1 cellular context compared by ENCODE assay signal in the genomic region with DNA sequence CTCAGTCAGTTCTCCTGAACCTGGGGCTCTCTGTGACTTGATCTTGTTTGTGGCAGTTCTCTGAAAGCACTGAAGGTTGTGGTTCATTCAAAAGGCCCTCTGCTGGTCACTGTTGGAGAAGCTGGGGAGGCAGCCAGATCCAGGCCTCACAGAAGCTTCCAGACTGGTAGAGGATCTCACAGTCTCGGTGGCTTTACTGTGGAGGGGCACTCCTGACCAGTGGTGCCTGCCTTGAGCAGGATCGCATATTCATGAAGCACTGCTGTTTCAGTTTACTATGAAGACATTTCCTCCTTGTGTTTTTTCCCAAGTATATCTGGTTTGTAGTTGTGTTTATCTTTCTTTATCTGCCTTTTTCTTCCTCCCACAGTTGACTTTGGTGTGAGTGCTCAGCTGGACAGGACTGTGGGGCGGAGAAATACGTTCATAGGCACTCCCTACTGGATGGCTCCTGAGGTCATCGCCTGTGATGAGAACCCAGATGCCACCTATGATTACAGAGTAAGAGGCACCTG.
A peak's percentile ranks its signal among the peaks of the same experiment; 100 is the strongest.
TF ChIP-seq lines count a peak whose summit lies in the region.

No MANE protein-coding gene starts in this region.

TF ChIP-seq in K562, 482 proteins besides CTCF, POLR2A, EP300 and RAD21 (continued from another document):
- no peak for TF ChIP-seq ZNF324 (CRISPR knock-in tag; IDR thresholded peaks at IDR 0.05)
- no peak for TF ChIP-seq ZNF408 (CRISPR knock-in tag; IDR thresholded peaks at IDR 0.05; ENCODE audit: low read depth)
- no peak for TF ChIP-seq STAT5B (CRISPR knock-in tag; IDR thresholded peaks at IDR 0.05)
- TF ChIP-seq, protein P1, sequence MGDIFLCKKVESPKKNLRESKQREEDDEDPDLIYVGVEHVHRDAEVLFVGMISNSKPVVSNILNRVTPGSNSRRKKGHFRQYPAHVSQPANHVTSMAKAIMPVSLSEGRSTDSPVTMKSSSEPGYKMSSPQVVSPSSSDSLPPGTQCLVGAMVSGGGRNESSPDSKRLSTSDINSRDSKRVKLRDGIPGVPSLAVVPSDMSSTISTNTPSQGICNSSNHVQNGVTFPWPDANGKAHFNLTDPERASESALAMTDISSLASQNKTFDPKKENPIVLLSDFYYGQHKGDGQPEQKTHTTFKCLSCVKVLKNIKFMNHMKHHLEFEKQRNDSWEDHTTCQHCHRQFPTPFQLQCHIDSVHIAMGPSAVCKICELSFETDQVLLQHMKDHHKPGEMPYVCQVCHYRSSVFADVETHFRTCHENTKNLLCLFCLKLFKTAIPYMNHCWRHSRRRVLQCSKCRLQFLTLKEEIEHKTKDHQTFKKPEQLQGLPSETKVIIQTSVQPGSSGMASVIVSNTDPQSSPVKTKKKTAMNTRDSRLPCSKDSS (IDR thresholded peaks at IDR 0.05; ENCODE audit: low read depth, partially characterized antibody): no peak
- TF ChIP-seq RHOXF2B (CRISPR knock-in tag; conservative IDR thresholded peaks at IDR 0.05): no peak
- no peak for TF ChIP-seq DIDO1 (tag; IDR thresholded peaks at IDR 0.05; ENCODE audit: low read depth)
- TF ChIP-seq MEF2D (tag; conservative IDR thresholded peaks at IDR 0.05; ENCODE audit: low read depth): no peak
- TF ChIP-seq ZNF232 (CRISPR knock-in tag; IDR thresholded peaks at IDR 0.05): no peak
- TF ChIP-seq SMARCE1 (IDR thresholded peaks at IDR 0.05): no peak
- TF ChIP-seq CGGBP1 (CRISPR knock-in tag; IDR thresholded peaks at IDR 0.05): no peak
- no peak for TF ChIP-seq SMARCB1 (IDR thresholded peaks at IDR 0.05; ENCODE audit: insufficient read length, low read depth)
- peak; percentile 56; the same call in 1 of the 2 replicates for TF ChIP-seq SMC3 (conservative IDR thresholded peaks at IDR 0.05; ENCODE audit: insufficient read depth, low read depth, low read length)
- TF ChIP-seq DPF2 (IDR thresholded peaks at IDR 0.05): 0 out of 2 replicates have a peak, but pooled peaks have one; percentile 27
- no peak for TF ChIP-seq NR2F6 (CRISPR knock-in tag; IDR thresholded peaks at IDR 0.05)
- TF ChIP-seq CREB1 (IDR thresholded peaks at IDR 0.05): no peak
- no peak for TF ChIP-seq CREB1 (CRISPR knock-in tag; IDR thresholded peaks at IDR 0.05)
- no peak for TF ChIP-seq NCOA2 (IDR thresholded peaks at IDR 0.05; ENCODE audit: partially characterized antibody in 2 of 2)
- TF ChIP-seq, protein P2, sequence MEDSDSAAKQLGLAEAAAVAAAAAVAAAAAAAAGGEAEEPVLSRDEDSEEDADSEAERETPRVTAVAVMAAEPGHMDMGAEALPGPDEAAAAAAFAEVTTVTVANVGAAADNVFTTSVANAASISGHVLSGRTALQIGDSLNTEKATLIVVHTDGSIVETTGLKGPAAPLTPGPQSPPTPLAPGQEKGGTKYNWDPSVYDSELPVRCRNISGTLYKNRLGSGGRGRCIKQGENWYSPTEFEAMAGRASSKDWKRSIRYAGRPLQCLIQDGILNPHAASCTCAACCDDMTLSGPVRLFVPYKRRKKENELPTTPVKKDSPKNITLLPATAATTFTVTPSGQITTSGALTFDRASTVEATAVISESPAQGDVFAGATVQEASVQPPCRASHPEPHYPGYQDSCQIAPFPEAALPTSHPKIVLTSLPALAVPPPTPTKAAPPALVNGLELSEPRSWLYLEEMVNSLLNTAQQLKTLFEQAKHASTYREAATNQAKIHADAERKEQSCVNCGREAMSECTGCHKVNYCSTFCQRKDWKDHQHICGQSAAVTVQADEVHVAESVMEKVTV (CRISPR knock-in tag; IDR thresholded peaks at IDR 0.05): peak; percentile 41
- TF ChIP-seq CBFA2T3 (IDR thresholded peaks at IDR 0.05): peak; percentile 19; the same call in 1 of the 2 replicates
- TF ChIP-seq NCOR1 (IDR thresholded peaks at IDR 0.05): no peak
- TF ChIP-seq MAZ (CRISPR knock-in tag; conservative IDR thresholded peaks at IDR 0.05 in 1 of 2, IDR thresholded peaks at IDR 0.05 in 1 of 2): peak in 1 of 2 experiments; percentile 37; a peak in 1 of 4 replicates
- no peak for TF ChIP-seq JUND (IDR thresholded peaks at IDR 0.05; ENCODE audit: borderline replicate concordance, low read depth, low read length)
- peak; percentile 34; the same call in 1 of the 3 replicates for TF ChIP-seq JUND (tag; IDR thresholded peaks at IDR 0.05; ENCODE audit: borderline replicate concordance, low read depth, low read length)
- no peak for TF ChIP-seq ZNF12 (CRISPR knock-in tag; IDR thresholded peaks at IDR 0.05)
- no peak for TF ChIP-seq CBFA2T2 (conservative IDR thresholded peaks at IDR 0.05)
- no peak for TF ChIP-seq HSF4 (CRISPR knock-in tag; IDR thresholded peaks at IDR 0.05; ENCODE audit: borderline replicate concordance)
- TF ChIP-seq HDAC8 (tag; IDR thresholded peaks at IDR 0.05): no peak
- 0 out of 2 replicates have a peak, but pooled peaks have one; percentile 4 for TF ChIP-seq XRCC5 (IDR thresholded peaks at IDR 0.05; ENCODE audit: low read depth, low read length)
- no peak for TF ChIP-seq ZNF586 (CRISPR knock-in tag; conservative IDR thresholded peaks at IDR 0.05)
- TF ChIP-seq ZNF583 (CRISPR knock-in tag; IDR thresholded peaks at IDR 0.05): no peak
- no peak for TF ChIP-seq RBM17 (IDR thresholded peaks at IDR 0.05; ENCODE audit: borderline replicate concordance, low read depth, low read length)
- no peak for TF ChIP-seq FOXP4 (CRISPR knock-in tag; IDR thresholded peaks at IDR 0.05; ENCODE audit: borderline replicate concordance)
- TF ChIP-seq SRF (CRISPR knock-in tag; IDR thresholded peaks at IDR 0.05): no peak
- no peak for TF ChIP-seq MLX (CRISPR knock-in tag; conservative IDR thresholded peaks at IDR 0.05)
TF ChIP-seq in K562: peak in this region for 11.
